ENCODE assay signal across 9 cellular contexts in genomic region chr19:54470276-54470887, GRCh38. TPM values are rescaled to one million over a fixed set of nuclear protein-coding genes. Genes with fewer than 3 reads are reported as not detected.
A peak's percentile ranks its signal among the peaks of the same experiment; 100 is the strongest.
DNase-seq lines count a peak whose midpoint lies in the region; ATAC-seq and TF ChIP-seq lines count a peak whose summit lies in the region.
"Had no signal": no experiment of that assay in that cellular context is flagged by ENCODE, and none has a peak within 500 bp of the region (broad histone marks: within the 10 kb centered on the region; RNA-seq: fewer than 3 reads in every experiment).

No MANE protein-coding gene starts in this region.

- TF ChIP-seq POLR2A in Peyer's patch (IDR thresholded peaks at IDR 0.05), result no peak

- DNase-seq in Peyer's patch (no peak), foreskin fibroblast (no peak), psoas muscle (no peak), NCI-H2107 treated with DMSO at 0.1 percent for 48 hours (lab: John Stamatoyannopoulos, UW; ENCODE audit: unreplicated experiment) (no peak), NCI-H524 treated with DMSO at 0.1 percent for 48 hours (lab: John Stamatoyannopoulos, UW) (no peak), OCI-M2 (lab: John Stamatoyannopoulos, UW; ENCODE audit: unreplicated experiment) (no peak)
- DNase-seq: activated T-cell treated with anti-CD3 and anti-CD28 coated beads, Interleukin-2, amount 50 U/mL, for 1 hour had no signal

- H4K20me1 ChIP-seq in BLaER1 treated with 17β-estradiol and CSF1 and Interleukin-3, amounts not matched to agents 10 nM and 100 nM, result no peaks in the 10 kb centered on the region

- H3K36me3 ChIP-seq in BLaER1 treated with 17β-estradiol and CSF1 and Interleukin-3, amounts not matched to agents 10 nM and 100 nM, result no peaks in the 10 kb centered on the region
- H3K36me3 ChIP-seq in Peyer's patch, result no peaks in the 10 kb centered on the region
- H3K36me3 ChIP-seq in psoas muscle (ENCODE audit: insufficient read depth in 1 of 2, low read depth in 1 of 2), result no peaks in the 10 kb centered on the region

- intact Hi-C loops in psoas muscle (cut with DNase I), result no loop called here

- 67 to 70% (median 69%) methylated on average over 10 of the region's 10 CpGs for WGBS in psoas muscle, 3 donors

- H3K4me3 ChIP-seq in BLaER1 treated with 17β-estradiol and CSF1 and Interleukin-3, amounts not matched to agents 10 nM and 100 nM, result peak overlapping the region; percentile 61 to 72 (median 61); a peak in 19 of 20 replicates
- H3K4me3 ChIP-seq in Peyer's patch (peak overlapping the region in 3 of 4 donors; percentile 35 to 71 (median 59)), foreskin fibroblast (ENCODE audit: low read depth in 1 of 2, low read length in 2 of 2) (peak overlapping the region; percentile 61 to 62), psoas muscle (peak overlapping the region; percentile 58)

- no peak for TF ChIP-seq CTCF in Peyer's patch (IDR thresholded peaks at IDR 0.05)
- TF ChIP-seq CTCF in foreskin fibroblast (IDR thresholded peaks at IDR 0.05; ENCODE audit: low read depth, low read length), result no peak
- TF ChIP-seq CTCF in psoas muscle (IDR thresholded peaks at IDR 0.05), result no peak

- H3K4me2 ChIP-seq in BLaER1 treated with 17β-estradiol and CSF1 and Interleukin-3, amounts not matched to agents 10 nM and 100 nM, result peak overlapping the region; percentile 93 to 100 (median 100)

- no peaks in the 10 kb centered on the region for H3K9me3 ChIP-seq in BLaER1 treated with 17β-estradiol and CSF1 and Interleukin-3, amounts not matched to agents 10 nM and 100 nM (replicated peaks in 1 of 11)
- peaks cover 0 to 3% (median 0%) of the 10 kb centered on the region in 4 donors for H3K9me3 ChIP-seq in Peyer's patch
- no peaks in the 10 kb centered on the region for H3K9me3 ChIP-seq in psoas muscle

- H3K4me1 ChIP-seq in BLaER1 treated with 17β-estradiol and CSF1 and Interleukin-3, amounts not matched to agents 10 nM and 100 nM, result peaks cover 48 to 69% (median 59%) of the 10 kb centered on the region in 10 experiments
- peaks cover 0 to 33% (median 0%) of the 10 kb centered on the region in 4 donors for H3K4me1 ChIP-seq in Peyer's patch
- H3K4me1 ChIP-seq in psoas muscle, result peaks cover 5% of the 10 kb centered on the region

- H3K27me3 ChIP-seq in BLaER1 treated with 17β-estradiol and CSF1 and Interleukin-3, amounts not matched to agents 10 nM and 100 nM, result peaks cover 0 to 29% (median 0%) of the 10 kb centered on the region in 11 experiments; a peak in 6 of 22 replicates
- H3K27me3 ChIP-seq in Peyer's patch (no peaks in the 10 kb centered on the region), psoas muscle (ENCODE audit: insufficient read depth in 3 of 3, low read length in 2 of 3) (peaks cover 0 to 36% (median 8%) of the 10 kb centered on the region in 3 donors)

- ATAC-seq in psoas muscle (no peak), HG03097 (IDR thresholded peaks at IDR 0.05; ENCODE audit: low FRiP score, unreplicated experiment) (no peak)

- peak overlapping the region in 10 of 11 experiments; percentile 65 to 90 (median 78); a peak in 18 of 22 replicates for H3K9ac ChIP-seq in BLaER1 treated with 17β-estradiol and CSF1 and Interleukin-3, amounts not matched to agents 10 nM and 100 nM

- peak overlapping the region in 7 of 11 experiments; percentile 59 to 95 (median 85); a peak in 13 of 22 replicates for H3K27ac ChIP-seq in BLaER1 treated with 17β-estradiol and CSF1 and Interleukin-3, amounts not matched to agents 10 nM and 100 nM
- peak overlapping the region; percentile 66 to 99 (median 89) for H3K27ac ChIP-seq in Peyer's patch
- H3K27ac ChIP-seq in psoas muscle, result peak overlapping the region; percentile 74

RNA-seq across cellular contexts. Expression of gene CDC42EP5, which starts 2.7 kb away (rescaled TPM):
- total RNA-seq in Peyer's patch (100 to 1,000 TPM in 1 of 4 donors, 10 to 100 TPM in 3; 38.0 to 133 (median 94.1) TPM), psoas muscle (1 to 10 TPM; 5.0 to 7.4 (median 6.0) TPM)
- polyA plus RNA-seq in psoas muscle, result 1 to 10 TPM; 1.1 to 4.1 (median 3.1) TPM

RNA-seq across cellular contexts. Expression of gene LENG9, which starts 6.8 kb away (rescaled TPM):
- total RNA-seq in Peyer's patch, result 10 to 100 TPM; 11.0 to 18.9 (median 15.8) TPM
- total RNA-seq in psoas muscle, result 1 to 10 TPM; 2.0 to 3.7 (median 2.7) TPM
- 1 to 10 TPM; 1.7 to 3.9 (median 3.7) TPM for polyA plus RNA-seq in psoas muscle

RNA-seq across cellular contexts. Expression of gene LENG8, which starts 21.4 kb away (rescaled TPM):
- total RNA-seq in Peyer's patch (100 to 1,000 TPM; 154 to 481 (median 360) TPM), psoas muscle (10 to 100 TPM; 28.2 to 60.2 (median 41.8) TPM)
- 10 to 100 TPM; 21.7 to 28.6 (median 27.2) TPM for polyA plus RNA-seq in psoas muscle

RNA-seq across cellular contexts. Expression of gene LAIR2, which starts 32.2 kb away (rescaled TPM):
- not detected for total RNA-seq in Peyer's patch
- total RNA-seq in psoas muscle, result not detected
- not detected for polyA plus RNA-seq in psoas muscle

RNA-seq across cellular contexts. Expression of gene TTYH1, which starts 55.1 kb away (rescaled TPM):
- total RNA-seq in Peyer's patch, result under 1 TPM in 1 of 4 donors, not detected in 3; 0.35 TPM
- total RNA-seq in psoas muscle, result 1 to 10 TPM in 1 of 4 donors, under 1 TPM in 2, not detected in 1; 0.34 to 1.9 (median 0.67) TPM
- polyA plus RNA-seq in psoas muscle, result under 1 TPM; 0.38 to 0.63 (median 0.40) TPM

Comparison
In these comparisons a context has a peak if more than half of its experiments do, and no peak if none do; other contexts are left out.
1. RNA of gene CDC42EP5, which starts 2.7 kb away (total RNA-seq): 38.0 to 133 TPM in Peyer's patch; 5.0 to 7.4 TPM in psoas muscle; every median in the first group is over 4 times any median in the second.
2. Peak in every context shown above with its lines, with median percentiles within 50 percentile points of each other: H3K27ac ChIP-seq and H3K4me3 ChIP-seq.